ENCODE assay signal across 27 cellular contexts in genomic region chr1:234361102-234361603, GRCh38.
"Had no signal": no experiment of that assay in that cellular context is flagged by ENCODE, and none has a peak within 500 bp of the region (broad histone marks: within the 10 kb centered on the region; RNA-seq: fewer than 3 reads in every experiment).

No MANE protein-coding gene starts in this region.

- DNase-seq: dorsolateral prefrontal cortex; effector CD4-positive, alpha-beta T cell; foreskin fibroblast; heart left ventricle; kidney; mesenchymal stem cell; mucosa of descending colon; naive thymus-derived CD4-positive, alpha-beta T cell; pancreas; stimulated activated CD4-positive, alpha-beta T cell treated with anti-CD3 and anti-CD28 coated beads, Interleukin-12 subunit alpha, Interleukin-12 subunit beta, amount 100 ng/mL, for 4 hours; stimulated activated CD4-positive, alpha-beta T cell treated with anti-CD3 and anti-CD28 coated beads, Interleukin-1b, Interleukin-23, amount 100 ng/mL, for 48 hours; stimulated activated CD4-positive, alpha-beta T cell treated with anti-CD3 and anti-CD28 coated beads, Interleukin-4, amount 100 ng/mL, for 1 hour; stimulated activated CD8-positive, alpha-beta memory T cell treated with anti-CD3 and anti-CD28 coated beads, Interleukin-4, amount 100 ng/mL, for 48 hours; stimulated activated naive CD4-positive, alpha-beta T cell; stimulated activated naive CD8-positive, alpha-beta T cell treated with anti-CD3 and anti-CD28 coated beads, Interleukin-15, amount 100 ng/mL, for 72 hours; transverse colon; upper lobe of right lung; uterus had no signal

- H3K79me2 ChIP-seq: hepatocyte had no signal

- H3K4me2 ChIP-seq: hepatocyte, neural progenitor cell, smooth muscle cell had no signal

- H3K27ac ChIP-seq: dorsolateral prefrontal cortex, epithelial cell of prostate, gastroesophageal sphincter, heart left ventricle, hepatocyte, neural progenitor cell, pancreas, suprapubic skin, transverse colon, upper lobe of right lung, uterus had no signal

- H2AFZ ChIP-seq: hepatocyte, neural progenitor cell had no signal

- ATAC-seq: esophagus mucosa; gastroesophageal sphincter; heart left ventricle; left lobe of liver; mucosa of descending colon; naive thymus-derived CD4-positive, alpha-beta T cell; pancreas; sciatic nerve; stimulated activated naive CD8-positive, alpha-beta T cell treated with anti-CD3 and anti-CD28 coated beads, Interleukin-15, amount 100 ng/mL, for 72 hours; upper lobe of right lung had no signal

- H3K4me3 ChIP-seq: dorsolateral prefrontal cortex, gastroesophageal sphincter, heart left ventricle, hepatocyte, mucosa of descending colon, neural progenitor cell, pancreas, smooth muscle cell, suprapubic skin, transverse colon, upper lobe of right lung, uterus had no signal

- H3K9me3 ChIP-seq: gastroesophageal sphincter, heart left ventricle, mucosa of descending colon, pancreas, suprapubic skin, transverse colon, upper lobe of right lung, uterus had no signal

- H3K9ac ChIP-seq: neural progenitor cell had no signal

- H3K36me3 ChIP-seq: gastroesophageal sphincter, heart left ventricle, neural progenitor cell, pancreas, suprapubic skin, transverse colon, upper lobe of right lung, uterus had no signal

- H3K4me1 ChIP-seq: gastroesophageal sphincter, heart left ventricle, neural progenitor cell, pancreas, suprapubic skin, transverse colon, upper lobe of right lung, uterus had no signal

- H3K27me3 ChIP-seq: hepatocyte, neural progenitor cell, pancreas, transverse colon, upper lobe of right lung, uterus had no signal
